In the genomic region with DNA sequence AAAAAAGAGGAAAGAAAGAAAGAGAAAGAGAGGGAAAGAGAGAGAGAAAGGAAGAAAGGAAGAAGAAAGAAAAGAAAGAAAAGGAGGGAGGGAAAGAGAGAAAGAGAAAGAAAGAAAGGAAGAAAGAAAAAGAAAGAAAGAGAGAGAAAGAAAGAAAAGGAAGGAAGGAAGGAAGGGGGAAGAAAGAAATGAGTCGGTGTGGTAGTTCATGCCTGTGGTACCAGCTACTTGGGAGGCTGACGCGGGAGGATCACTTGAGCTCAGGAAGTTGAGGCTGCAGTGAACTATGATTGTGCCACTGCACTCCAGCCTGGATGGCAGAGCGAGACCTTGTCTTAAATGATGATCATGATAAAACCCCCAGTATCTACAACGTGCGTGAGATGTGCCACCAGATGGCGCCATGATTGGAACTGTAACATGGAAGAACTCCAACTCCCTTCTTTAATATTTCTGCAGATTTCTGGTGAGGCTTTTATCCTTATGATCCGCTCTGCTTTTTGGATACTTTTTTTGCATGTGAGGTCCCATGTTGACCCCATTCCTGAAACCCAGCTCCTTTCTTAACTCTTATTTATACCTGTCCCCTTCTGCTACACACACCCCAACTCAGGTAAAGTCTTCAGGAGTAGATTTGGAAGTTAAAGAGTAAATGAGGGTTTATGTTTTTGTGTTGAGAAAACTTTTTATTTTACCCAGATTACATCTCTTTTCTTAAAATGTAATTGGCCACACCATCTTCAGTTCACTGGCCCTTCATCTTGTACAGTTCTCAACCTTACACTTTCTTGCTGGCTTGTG, we compare ENCODE assay signal across 9 cellular contexts. TPM values are rescaled to one million over a fixed set of nuclear protein-coding genes. Genes with fewer than 3 reads are reported as not detected.
DNase-seq lines count a peak whose midpoint lies in the region; ATAC-seq and TF ChIP-seq lines count a peak whose summit lies in the region.
"Had no signal": no experiment of that assay in that cellular context is flagged by ENCODE, and none has a peak within 500 bp of the region (broad histone marks: within the 10 kb centered on the region; RNA-seq: fewer than 3 reads in every experiment).

No MANE protein-coding gene starts in this region.

- POLR2A ChIA-PET in activated CD4-positive, alpha-beta memory T cell treated with anti-CD3 and anti-CD28 coated beads for 36 hours (lab: Charles Lee) = no interaction called here

- no peaks in the 10 kb centered on the region for H3K4me1 ChIP-seq in effector memory CD4-positive, alpha-beta T cell (ENCODE audit: control insufficient read depth, insufficient read depth, low read length, poor library complexity, severe bottlenecking)

- H3K27ac Mint-ChIP-seq in Calu3 (ENCODE audit: unreplicated experiment) = no peak overlapping the region
- no peak overlapping the region for H3K27ac Mint-ChIP-seq in activated CD4-positive, alpha-beta memory T cell treated with anti-CD3 and anti-CD28 coated beads for 36 hours
- H3K27ac Mint-ChIP-seq: activated naive CD4-positive, alpha-beta T cell treated with anti-CD3 and anti-CD28 coated beads, Interleukin-2, amount 50 U/mL, for 24 hours had no signal

- peak; percentile 42 for TF ChIP-seq CTCF in Calu3 (IDR thresholded peaks at IDR 0.05; ENCODE audit: unreplicated experiment)

- no peak overlapping the region for H3K4me3 Mint-ChIP-seq in Calu3 (ENCODE audit: low read depth, unreplicated experiment)
- peak overlapping the region; percentile 47 for H3K4me3 Mint-ChIP-seq in activated CD4-positive, alpha-beta memory T cell treated with anti-CD3 and anti-CD28 coated beads for 36 hours
- H3K4me3 Mint-ChIP-seq: activated naive CD4-positive, alpha-beta T cell treated with anti-CD3 and anti-CD28 coated beads, Interleukin-2, amount 50 U/mL, for 24 hours had no signal

- no peaks in the 10 kb centered on the region for H3K9me3 ChIP-seq in effector memory CD4-positive, alpha-beta T cell (ENCODE audit: control insufficient read depth, low read length)

- peak; percentile 77 for ATAC-seq in HG02938 (IDR thresholded peaks at IDR 0.05; ENCODE audit: unreplicated experiment)
- no peak for ATAC-seq in GM18861 (IDR thresholded peaks at IDR 0.05; ENCODE audit: unreplicated experiment)

- H3K4me1 Mint-ChIP-seq in Calu3 (ENCODE audit: low read depth, unreplicated experiment) = peaks cover 10% of the 10 kb centered on the region
- peaks cover 8% of the 10 kb centered on the region for H3K4me1 Mint-ChIP-seq in activated CD4-positive, alpha-beta memory T cell treated with anti-CD3 and anti-CD28 coated beads for 36 hours (ENCODE audit: low read depth)

- CTCF ChIA-PET in Calu3 (lab: Charles Lee) = interaction anchor here (0.6 kb wide), 1 partner anchor 164 kb away, joined by 3 read pairs; no protein-coding TSS in a partner anchor
- CTCF ChIA-PET in activated CD4-positive, alpha-beta memory T cell treated with anti-CD3 and anti-CD28 coated beads for 36 hours (lab: Charles Lee) = interaction anchor here (0.6 to 2.4 kb wide), 20 partner anchors 9 to 205 kb away, joined by 3 to 15 read pairs (median 3); a partner anchor contains a TSS

- H3K27ac ChIP-seq in effector memory CD4-positive, alpha-beta T cell (ENCODE audit: insufficient read depth, low read length, poor library complexity, severe bottlenecking) = no peak overlapping the region

- H3K36me3 ChIP-seq in effector memory CD4-positive, alpha-beta T cell (ENCODE audit: control insufficient read depth, insufficient read depth, low read length) = no peaks in the 10 kb centered on the region

- intact Hi-C loops in Calu3 (cut with micrococcal nuclease; ENCODE audit: unreplicated experiment) = loop anchor here (2.0 to 5.0 kb wide), 4 partner anchors 59 to 160 kb away; no protein-coding TSS in a partner anchor
- intact Hi-C loops in activated CD4-positive, alpha-beta memory T cell treated with anti-CD3 and anti-CD28 coated beads for 36 hours (cut with micrococcal nuclease) = loop anchor here (1.0 to 5.0 kb wide), 3 partner anchors 78 to 160 kb away; a partner anchor contains a TSS

- no TSS peak for BruUV-seq in Calu3 (replicated peaks; lab: Mats Ljungman, UMichigan)

- H3K36me3 Mint-ChIP-seq in Calu3 (ENCODE audit: insufficient read depth, unreplicated experiment) = no peaks in the 10 kb centered on the region
- H3K36me3 Mint-ChIP-seq in activated CD4-positive, alpha-beta memory T cell treated with anti-CD3 and anti-CD28 coated beads for 36 hours = no peaks in the 10 kb centered on the region
- H3K36me3 Mint-ChIP-seq: activated naive CD4-positive, alpha-beta T cell treated with anti-CD3 and anti-CD28 coated beads, Interleukin-2, amount 50 U/mL, for 24 hours had no signal

- peak; percentile 66 for DNase-seq in Calu3
- DNase-seq in NCI-H748 treated with DMSO at 0.1 percent for 48 hours (lab: John Stamatoyannopoulos, UW) = peak; percentile 22
- DNase-seq in activated CD4-positive, alpha-beta memory T cell treated with anti-CD3 and anti-CD28 coated beads for 36 hours = peak; percentile 82
- DNase-seq in effector memory CD4-positive, alpha-beta T cell = peak; percentile 28 to 53 (median 37)
- peak; percentile 60 for DNase-seq in midbrain (lab: John Stamatoyannopoulos, UW)
- peak; percentile 54 for DNase-seq in stimulated activated CD8-positive, alpha-beta memory T cell treated with anti-CD3 and anti-CD28 coated beads, Interleukin-4, amount 100 ng/mL, for 24 hours (ENCODE audit: low read depth)

- H3K27me3 ChIP-seq in effector memory CD4-positive, alpha-beta T cell (replicated peaks; ENCODE audit: control insufficient read depth, insufficient read depth, low read length, poor library complexity, severe bottlenecking) = no peaks in the 10 kb centered on the region

- H3K27me3 Mint-ChIP-seq in Calu3 (ENCODE audit: unreplicated experiment) = peaks cover 41% of the 10 kb centered on the region
- peaks cover 2% of the 10 kb centered on the region for H3K27me3 Mint-ChIP-seq in activated CD4-positive, alpha-beta memory T cell treated with anti-CD3 and anti-CD28 coated beads for 36 hours

- H3K4me3 ChIP-seq in effector memory CD4-positive, alpha-beta T cell (ENCODE audit: insufficient read depth, low read depth, low read length, poor library complexity, severe bottlenecking) = no peak overlapping the region

- H3K9me3 Mint-ChIP-seq in Calu3 (ENCODE audit: low read depth, unreplicated experiment) = no peaks in the 10 kb centered on the region
- no peaks in the 10 kb centered on the region for H3K9me3 Mint-ChIP-seq in activated CD4-positive, alpha-beta memory T cell treated with anti-CD3 and anti-CD28 coated beads for 36 hours
- H3K9me3 Mint-ChIP-seq: activated naive CD4-positive, alpha-beta T cell treated with anti-CD3 and anti-CD28 coated beads, Interleukin-2, amount 50 U/mL, for 24 hours had no signal

RNA-seq across cellular contexts. Expression of a gene that starts 25.6 kb away (rescaled TPM):
- 0.54 and 0.61 TPM in 2 replicates for total RNA-seq in Calu3 (2022)
- under 1 TPM; 0.19 to 0.27 TPM for total RNA-seq in activated CD4-positive, alpha-beta memory T cell treated with anti-CD3 and anti-CD28 coated beads for 36 hours

RNA-seq across cellular contexts. Expression of a gene that starts 29.9 kb away (rescaled TPM):
- not detected in 2 replicates for total RNA-seq in Calu3 (2022)
- not detected for total RNA-seq in activated CD4-positive, alpha-beta memory T cell treated with anti-CD3 and anti-CD28 coated beads for 36 hours

RNA-seq across cellular contexts. Expression of a gene that starts 56.8 kb away (rescaled TPM):
- total RNA-seq in Calu3 (2022) = not detected in 2 replicates
- total RNA-seq in activated CD4-positive, alpha-beta memory T cell treated with anti-CD3 and anti-CD28 coated beads for 36 hours = not detected

Comparison
In these comparisons a context has a peak if more than half of its experiments do, and no peak if none do; other contexts are left out.
1. DNase-seq: peak in every context shown above with its lines; median percentile 82 in activated CD4-positive, alpha-beta memory T cell treated with anti-CD3 and anti-CD28 coated beads for 36 hours; 66 in Calu3; 60 in midbrain; 54 in stimulated activated CD8-positive, alpha-beta memory T cell treated with anti-CD3 and anti-CD28 coated beads, Interleukin-4, amount 100 ng/mL, for 24 hours; 37 in effector memory CD4-positive, alpha-beta T cell; 22 in NCI-H748 treated with DMSO at 0.1 percent for 48 hours.